Comparison of ENCODE assay signal across 20 cellular contexts in the genomic region with DNA sequence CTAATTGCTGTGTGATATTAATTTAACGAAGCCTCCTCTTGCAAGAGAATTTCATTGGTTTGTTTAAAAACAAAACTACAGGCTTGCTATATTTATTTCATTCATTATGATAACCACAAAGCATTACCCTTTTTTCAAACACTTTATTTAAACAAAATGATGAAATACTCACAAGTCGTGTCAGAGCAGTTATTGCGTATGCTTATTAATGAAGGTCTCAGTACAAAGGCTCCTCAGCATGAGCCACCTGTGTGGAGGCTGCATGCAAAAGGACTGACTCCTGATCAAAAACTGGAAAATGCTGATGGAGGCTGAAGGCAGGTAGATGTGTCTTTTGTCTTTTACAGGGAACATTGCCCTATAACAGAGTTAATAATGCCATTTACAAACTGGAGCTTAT.
"Had no signal": no experiment of that assay in that cellular context is flagged by ENCODE, and none has a peak within 500 bp of the region (broad histone marks: within the 10 kb centered on the region; RNA-seq: fewer than 3 reads in every experiment).

No MANE protein-coding gene starts in this region.

- H3K9me3 ChIP-seq: adrenal gland had no signal

- H3K4me3 ChIP-seq: adrenal gland, K562, SK-N-MC had no signal

- H3K4me1 ChIP-seq: adrenal gland had no signal

- DNase-seq: activated CD4-positive, alpha-beta T cell treated with anti-CD3 and anti-CD28 coated beads for 36 hours; activated CD8-positive, alpha-beta memory T cell treated with anti-CD3 and anti-CD28 coated beads, Interleukin-2, amount 50 U/mL, for 48 hours; activated CD8-positive, alpha-beta T cell treated with anti-CD3 and anti-CD28 coated beads for 36 hours; activated naive CD4-positive, alpha-beta T cell treated with anti-CD3 and anti-CD28 coated beads, Interleukin-2, amount 50 U/mL, for 16 hours; activated naive CD8-positive, alpha-beta T cell treated with anti-CD3 and anti-CD28 coated beads, Interleukin-2, amount 10 ng/mL, durations not matched to agents 7 days and 5 days; activated T-cell treated with anti-CD3 and anti-CD28 coated beads, Interleukin-2, amount 50 U/mL, for 1 hour; adrenal gland; anterior cingulate cortex; NCI-H1105; NCI-H1436; NCI-H187 treated with DMSO at 0.1 percent for 48 hours; NCI-H2081 treated with DMSO at 0.1 percent for 48 hours; NCI-H446; NCI-H524; SHP77 treated with DMSO at 0.1 percent for 48 hours; T-helper 1 cell; WERI-Rb-1 had no signal

- ATAC-seq: activated CD4-positive, alpha-beta T cell treated with anti-CD3 and anti-CD28 coated beads for 36 hours; activated CD8-positive, alpha-beta T cell treated with anti-CD3 and anti-CD28 coated beads for 36 hours; K562; Panc1 had no signal

- H3K27me3 ChIP-seq: adrenal gland had no signal

- H3K27ac ChIP-seq: adrenal gland, SK-N-MC, WERI-Rb-1 had no signal

- H3K36me3 ChIP-seq: adrenal gland, WERI-Rb-1 had no signal
